In the genomic region with DNA sequence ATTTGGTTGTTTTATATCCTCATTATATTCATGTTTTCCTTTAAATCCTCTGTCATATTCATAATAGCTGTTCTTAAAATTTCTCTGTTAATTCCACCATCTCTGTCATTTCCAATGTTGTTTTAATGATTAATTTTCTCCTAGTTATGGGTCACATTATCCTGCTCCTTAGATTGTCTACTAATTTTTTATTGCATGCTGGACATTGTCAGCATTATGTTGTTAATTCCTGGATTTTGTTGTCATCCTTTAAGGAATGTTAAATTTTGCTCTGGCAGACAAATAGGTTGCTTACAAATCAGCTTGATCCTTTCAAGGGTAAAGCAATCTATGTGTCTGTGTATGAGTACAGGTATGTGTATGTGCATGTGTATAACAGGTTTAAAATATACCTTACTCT, we compare ENCODE assay signal across 10 cellular contexts.
"Had no signal": no experiment of that assay in that cellular context is flagged by ENCODE, and none has a peak within 500 bp of the region (broad histone marks: within the 10 kb centered on the region; RNA-seq: fewer than 3 reads in every experiment).

No MANE protein-coding gene starts in this region.

- DNase-seq: GM23248, GOT3, H9, HCEC 1CT, HFFc6 had no signal

- ATAC-seq: GM23338, HCT116 had no signal

- H3K9me3 ChIP-seq: HAP-1 had no signal

- FAIRE-seq: H1, H54 had no signal

- H3K4me1 ChIP-seq: HAP-1 had no signal

- H3K4me3 Mint-ChIP-seq: GM23338, H9, HFFc6 had no signal

- H3K27ac Mint-ChIP-seq: GM23338, H9, HFFc6 had no signal

- H3K4me3 ChIP-seq: GM23248, GM23338, HAP-1 had no signal

- H3K27ac ChIP-seq: GM23248 had no signal

- H3K36me3 ChIP-seq: HAP-1 had no signal
